In genomic region chr19:19420570-19421301, GRCh38 we compare ENCODE assay signal across 10 cellular contexts. TPM values are rescaled to one million over a fixed set of nuclear protein-coding genes. Genes with fewer than 3 reads are reported as not detected.
DNase-seq lines count a peak whose midpoint lies in the region; ATAC-seq and TF ChIP-seq lines count a peak whose summit lies in the region.
"Had no signal": no experiment of that assay in that cellular context is flagged by ENCODE, and none has a peak within 500 bp of the region (broad histone marks: within the 10 kb centered on the region; RNA-seq: fewer than 3 reads in every experiment).

No MANE protein-coding gene starts in this region.

- H3K9me3 ChIP-seq in right atrium auricular region, result no peaks in the 10 kb centered on the region
- H3K9me3 ChIP-seq: uterus had no signal

- CTCF ChIA-PET in activated CD4-positive, alpha-beta memory T cell treated with anti-CD3 and anti-CD28 coated beads for 36 hours (lab: Charles Lee), result no interaction called here
- CTCF ChIA-PET in activated CD4-positive, alpha-beta memory T cell treated with anti-CD3 and anti-CD28 coated beads, Interleukin-2, amount 10 ng/mL, durations not matched to agents 7 days and 5 days (lab: Charles Lee), result interaction anchor here (0.7 kb wide), 1 partner anchor 68 kb away, joined by 3 read pairs; no protein-coding TSS in a partner anchor

- TF ChIP-seq CTCF in HFFc6 (IDR thresholded peaks at IDR 0.05), result no peak
- no peak for TF ChIP-seq CTCF in right atrium auricular region (IDR thresholded peaks at IDR 0.05)

- no peaks in the 10 kb centered on the region for H3K9me3 Mint-ChIP-seq in activated CD4-positive, alpha-beta memory T cell treated with anti-CD3 and anti-CD28 coated beads for 36 hours
- H3K9me3 Mint-ChIP-seq in activated CD4-positive, alpha-beta memory T cell treated with anti-CD3 and anti-CD28 coated beads, Interleukin-2, amount 10 ng/mL, durations not matched to agents 7 days and 5 days, result no peaks in the 10 kb centered on the region
- H3K9me3 Mint-ChIP-seq in central memory CD8-positive, alpha-beta T cell, result no peaks in the 10 kb centered on the region
- no peaks in the 10 kb centered on the region for H3K9me3 Mint-ChIP-seq in HFFc6

- H3K4me3 Mint-ChIP-seq in activated CD4-positive, alpha-beta memory T cell treated with anti-CD3 and anti-CD28 coated beads for 36 hours, result no peak overlapping the region
- no peak overlapping the region for H3K4me3 Mint-ChIP-seq in activated CD4-positive, alpha-beta memory T cell treated with anti-CD3 and anti-CD28 coated beads, Interleukin-2, amount 10 ng/mL, durations not matched to agents 7 days and 5 days
- H3K4me3 Mint-ChIP-seq in central memory CD8-positive, alpha-beta T cell, result peak overlapping the region; percentile 56
- H3K4me3 Mint-ChIP-seq in HFFc6, result no peak overlapping the region

- POLR2A ChIA-PET in activated CD4-positive, alpha-beta memory T cell treated with anti-CD3 and anti-CD28 coated beads for 36 hours (lab: Charles Lee), result no interaction called here
- POLR2A ChIA-PET in activated CD4-positive, alpha-beta memory T cell treated with anti-CD3 and anti-CD28 coated beads, Interleukin-2, amount 10 ng/mL, durations not matched to agents 7 days and 5 days (lab: Charles Lee), result no interaction called here

- intact Hi-C loops in activated CD4-positive, alpha-beta memory T cell treated with anti-CD3 and anti-CD28 coated beads for 36 hours (cut with micrococcal nuclease), result no loop called here

- peaks cover 9% of the 10 kb centered on the region for H3K36me3 Mint-ChIP-seq in activated CD4-positive, alpha-beta memory T cell treated with anti-CD3 and anti-CD28 coated beads for 36 hours
- peaks cover 13% of the 10 kb centered on the region for H3K36me3 Mint-ChIP-seq in activated CD4-positive, alpha-beta memory T cell treated with anti-CD3 and anti-CD28 coated beads, Interleukin-2, amount 10 ng/mL, durations not matched to agents 7 days and 5 days (ENCODE audit: low read depth)
- H3K36me3 Mint-ChIP-seq in central memory CD8-positive, alpha-beta T cell (ENCODE audit: insufficient read depth), result peaks cover 13% of the 10 kb centered on the region
- H3K36me3 Mint-ChIP-seq in HFFc6 (ENCODE audit: low read depth), result peaks cover 9% of the 10 kb centered on the region; the same call in 1 of the 2 replicates

- no peaks in the 10 kb centered on the region for H3K36me3 ChIP-seq in right atrium auricular region
- H3K36me3 ChIP-seq: uterus had no signal

- peak; percentile 100 for ATAC-seq in central memory CD8-positive, alpha-beta T cell (replicated peaks; ENCODE audit: extremely low read depth, poor library complexity, severe bottlenecking)

- peaks cover 78% of the 10 kb centered on the region for H3K4me1 Mint-ChIP-seq in activated CD4-positive, alpha-beta memory T cell treated with anti-CD3 and anti-CD28 coated beads for 36 hours (ENCODE audit: low read depth)
- H3K4me1 Mint-ChIP-seq in activated CD4-positive, alpha-beta memory T cell treated with anti-CD3 and anti-CD28 coated beads, Interleukin-2, amount 10 ng/mL, durations not matched to agents 7 days and 5 days, result peaks cover 39% of the 10 kb centered on the region
- peaks cover 73% of the 10 kb centered on the region for H3K4me1 Mint-ChIP-seq in central memory CD8-positive, alpha-beta T cell
- H3K4me1 Mint-ChIP-seq in HFFc6 (ENCODE audit: low read depth), result peaks cover 31% of the 10 kb centered on the region

- H3K4me1 ChIP-seq in right atrium auricular region, result peaks cover 0 to 65% of the 10 kb centered on the region in 2 donors
- H3K4me1 ChIP-seq: uterus had no signal

- H3K27me3 ChIP-seq in right atrium auricular region, result no peaks in the 10 kb centered on the region
- H3K27me3 ChIP-seq: uterus had no signal

- DNase-seq in activated CD4-positive, alpha-beta memory T cell treated with anti-CD3 and anti-CD28 coated beads for 36 hours, result peak; percentile 49
- no peak for DNase-seq in activated CD4-positive, alpha-beta memory T cell treated with anti-CD3 and anti-CD28 coated beads, Interleukin-2, amount 10 ng/mL, durations not matched to agents 7 days and 5 days
- DNase-seq in NCI-H1048 (lab: John Stamatoyannopoulos, UW), result peak; percentile 67
- DNase-seq in central memory CD8-positive, alpha-beta T cell (ENCODE audit: low spot score in 2 of 2), result peak; percentile 30 to 82
- DNase-seq in stimulated activated CD8-positive, alpha-beta memory T cell treated with anti-CD3 and anti-CD28 coated beads, Interleukin-4, amount 100 ng/mL, for 24 hours (ENCODE audit: low read depth), result peak; percentile 33
- no peak for DNase-seq in HFFc6
- no peak for DNase-seq in right atrium auricular region (ENCODE audit: low spot score)
- DNase-seq in iPS-NIHi7 (ENCODE audit: extremely low spot score), result no peak
- DNase-seq: T-helper 1 cell, uterus had no signal

- no peaks in the 10 kb centered on the region for H3K27me3 Mint-ChIP-seq in activated CD4-positive, alpha-beta memory T cell treated with anti-CD3 and anti-CD28 coated beads for 36 hours
- no peaks in the 10 kb centered on the region for H3K27me3 Mint-ChIP-seq in activated CD4-positive, alpha-beta memory T cell treated with anti-CD3 and anti-CD28 coated beads, Interleukin-2, amount 10 ng/mL, durations not matched to agents 7 days and 5 days
- H3K27me3 Mint-ChIP-seq in central memory CD8-positive, alpha-beta T cell, result no peaks in the 10 kb centered on the region
- no peaks in the 10 kb centered on the region for H3K27me3 Mint-ChIP-seq in HFFc6 (ENCODE audit: insufficient read depth)

- peak overlapping the region; percentile 49 for H3K27ac Mint-ChIP-seq in activated CD4-positive, alpha-beta memory T cell treated with anti-CD3 and anti-CD28 coated beads for 36 hours
- no peak overlapping the region for H3K27ac Mint-ChIP-seq in activated CD4-positive, alpha-beta memory T cell treated with anti-CD3 and anti-CD28 coated beads, Interleukin-2, amount 10 ng/mL, durations not matched to agents 7 days and 5 days
- peak overlapping the region; percentile 89 for H3K27ac Mint-ChIP-seq in central memory CD8-positive, alpha-beta T cell (ENCODE audit: low read depth)
- no peak overlapping the region for H3K27ac Mint-ChIP-seq in HFFc6

- H3K27ac ChIP-seq in right atrium auricular region, result no peak overlapping the region
- H3K27ac ChIP-seq: uterus had no signal

- no peak overlapping the region for H3K4me3 ChIP-seq in right atrium auricular region
- H3K4me3 ChIP-seq: uterus had no signal

RNA-seq across cellular contexts. Expression of gene GATAD2A, which starts 15.3 kb away (rescaled TPM):
- total RNA-seq in activated CD4-positive, alpha-beta memory T cell treated with anti-CD3 and anti-CD28 coated beads for 36 hours, result 100 to 1,000 TPM; 114 TPM
- total RNA-seq in activated CD4-positive, alpha-beta memory T cell treated with anti-CD3 and anti-CD28 coated beads, Interleukin-2, amount 10 ng/mL, durations not matched to agents 7 days and 5 days, result 100 to 1,000 TPM; 109 to 113 TPM
- 100 to 1,000 TPM; 107 to 123 (median 112) TPM for total RNA-seq in HFFc6 (2021; fragmentation: NEBNext Ultra II Directional; extraction: Animal tissue kit (Norgen Biotek cat#: 25700))
- 10 to 100 TPM; 27.7 to 32.9 TPM for total RNA-seq in right atrium auricular region

Comparison
In these comparisons a context has a peak if more than half of its experiments do, and no peak if none do; other contexts are left out.
1. DNase-seq: peak in activated CD4-positive, alpha-beta memory T cell treated with anti-CD3 and anti-CD28 coated beads for 36 hours (single experiment), NCI-H1048 (single experiment), central memory CD8-positive, alpha-beta T cell (2 of 2) and stimulated activated CD8-positive, alpha-beta memory T cell treated with anti-CD3 and anti-CD28 coated beads, Interleukin-4, amount 100 ng/mL, for 24 hours (single experiment); none in activated CD4-positive, alpha-beta memory T cell treated with anti-CD3 and anti-CD28 coated beads, Interleukin-2, amount 10 ng/mL, durations not matched to agents 7 days and 5 days (single experiment), HFFc6 (single experiment), right atrium auricular region (single experiment) and iPS-NIHi7 (single experiment).
2. H3K27ac Mint-ChIP-seq: peak in activated CD4-positive, alpha-beta memory T cell treated with anti-CD3 and anti-CD28 coated beads for 36 hours (single experiment) and central memory CD8-positive, alpha-beta T cell (single experiment); none in activated CD4-positive, alpha-beta memory T cell treated with anti-CD3 and anti-CD28 coated beads, Interleukin-2, amount 10 ng/mL, durations not matched to agents 7 days and 5 days (single experiment) and HFFc6 (single experiment).